11 cellular contexts compared by ENCODE assay signal in the genomic region with DNA sequence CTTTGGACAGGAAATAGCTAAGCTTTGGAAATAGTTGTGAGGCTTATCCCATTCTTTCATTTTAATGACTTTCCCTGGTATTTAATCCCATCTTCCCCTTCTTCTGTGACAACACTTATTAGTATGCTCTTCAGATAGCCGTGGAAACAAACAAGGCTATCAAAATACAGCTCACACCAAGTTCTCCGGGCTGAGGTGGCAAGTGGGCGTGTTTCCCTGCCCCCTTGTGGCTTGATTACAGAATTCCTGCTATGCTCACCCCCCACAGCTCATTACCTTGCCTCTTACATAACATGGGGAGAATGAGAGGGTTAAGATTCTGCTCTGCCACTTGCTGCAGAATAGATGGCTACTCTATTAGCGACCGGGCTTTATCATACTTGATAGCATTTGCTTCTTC.
DNase-seq lines count a peak whose midpoint lies in the region; ATAC-seq and TF ChIP-seq lines count a peak whose summit lies in the region.
"Had no signal": no experiment of that assay in that cellular context is flagged by ENCODE, and none has a peak within 500 bp of the region (broad histone marks: within the 10 kb centered on the region; RNA-seq: fewer than 3 reads in every experiment).

No MANE protein-coding gene starts in this region.

- no peaks in the 10 kb centered on the region for H3K36me3 Mint-ChIP-seq in neural crest cell (ENCODE audit: low read depth)
- H3K36me3 Mint-ChIP-seq: brain had no signal

- H3K27me3 ChIP-seq in brain microvascular endothelial cell (replicated peaks) (no peaks in the 10 kb centered on the region), heart left ventricle (peaks cover 0 to 4% (median 0%) of the 10 kb centered on the region in 9 donors)

- H3K27ac ChIP-seq in brain microvascular endothelial cell (no peak overlapping the region), heart left ventricle (no peak overlapping the region)

- no peak overlapping the region for H3K27ac Mint-ChIP-seq in neural crest cell (ENCODE audit: unreplicated experiment)
- H3K27ac Mint-ChIP-seq: brain had no signal

- H3K4me3 ChIP-seq in brain microvascular endothelial cell (ENCODE audit: low read depth, low read length) = no peak overlapping the region
- no peak overlapping the region for H3K4me3 ChIP-seq in heart left ventricle

- intact Hi-C loops in heart left ventricle (cut with DNase I) = no loop called here

- H3K4me3 Mint-ChIP-seq in neural crest cell = no peak overlapping the region
- H3K4me3 Mint-ChIP-seq: brain had no signal

- DNase-seq in DMS53 (lab: John Stamatoyannopoulos, UW) (peak; percentile 31), DMS53 treated with DMSO at 0.1 percent for 48 hours (lab: John Stamatoyannopoulos, UW; ENCODE audit: unreplicated experiment) (no peak), M059J (ENCODE audit: low read depth) (peak; percentile 91), brain microvascular endothelial cell (peak; percentile 5), neural crest cell (ENCODE audit: low read depth, low spot score) (no peak), heart left ventricle (no peak), medulla oblongata (ENCODE audit: extremely low spot score) (no peak)
- DNase-seq in effector CD8-positive, alpha-beta T cell (lab: John Stamatoyannopoulos, UW) = no peak
- DNase-seq: NCI-H187 treated with DMSO at 0.1 percent for 48 hours; stimulated activated naive CD4-positive, alpha-beta T cell had no signal

- TF ChIP-seq POLR2A in heart left ventricle (IDR thresholded peaks at IDR 0.05) = no peak

- no peaks in the 10 kb centered on the region for H3K4me1 ChIP-seq in heart left ventricle

- 35 to 39% (median 36%) methylated on average over 5 of the region's 5 CpGs for WGBS in heart left ventricle, 4 donors

- peak; percentile 61 for TF ChIP-seq CTCF in brain microvascular endothelial cell (IDR thresholded peaks at IDR 0.05; ENCODE audit: low read depth, low read length, missing control alignments)
- peak; percentile 47 for TF ChIP-seq CTCF in neural crest cell (conservative IDR thresholded peaks at IDR 0.05)
- TF ChIP-seq CTCF in heart left ventricle (IDR thresholded peaks at IDR 0.05) = no peak

- ATAC-seq in heart left ventricle = no peak

- H3K27me3 Mint-ChIP-seq in neural crest cell (ENCODE audit: low read depth) = no peaks in the 10 kb centered on the region
- H3K27me3 Mint-ChIP-seq: brain had no signal

- no peaks in the 10 kb centered on the region for H3K9me3 ChIP-seq in heart left ventricle

- in situ Hi-C loops in brain microvascular endothelial cell (cut with HindIII; ENCODE audit: low pct_ligation_motif_present, low sequenced_read_pairs) = no loop called here

- peaks cover 18% of the 10 kb centered on the region for H3K4me1 Mint-ChIP-seq in neural crest cell

- H3K9me3 Mint-ChIP-seq in neural crest cell = no peaks in the 10 kb centered on the region

- H3K36me3 ChIP-seq in brain microvascular endothelial cell (replicated peaks) (no peaks in the 10 kb centered on the region), heart left ventricle (no peaks in the 10 kb centered on the region)

Comparison
In these comparisons a context has a peak if more than half of its experiments do, and no peak if none do; other contexts are left out.
1. DNase-seq: peak in DMS53 (single experiment), M059J (single experiment) and brain microvascular endothelial cell (single experiment); none in DMS53 treated with DMSO at 0.1 percent for 48 hours (single experiment), neural crest cell (single experiment), heart left ventricle (0 of 5), medulla oblongata (single experiment) and effector CD8-positive, alpha-beta T cell (single experiment).
2. CTCF ChIP-seq: peak in brain microvascular endothelial cell (single experiment) and neural crest cell (single experiment); none in heart left ventricle (0 of 12).